In the genomic region with DNA sequence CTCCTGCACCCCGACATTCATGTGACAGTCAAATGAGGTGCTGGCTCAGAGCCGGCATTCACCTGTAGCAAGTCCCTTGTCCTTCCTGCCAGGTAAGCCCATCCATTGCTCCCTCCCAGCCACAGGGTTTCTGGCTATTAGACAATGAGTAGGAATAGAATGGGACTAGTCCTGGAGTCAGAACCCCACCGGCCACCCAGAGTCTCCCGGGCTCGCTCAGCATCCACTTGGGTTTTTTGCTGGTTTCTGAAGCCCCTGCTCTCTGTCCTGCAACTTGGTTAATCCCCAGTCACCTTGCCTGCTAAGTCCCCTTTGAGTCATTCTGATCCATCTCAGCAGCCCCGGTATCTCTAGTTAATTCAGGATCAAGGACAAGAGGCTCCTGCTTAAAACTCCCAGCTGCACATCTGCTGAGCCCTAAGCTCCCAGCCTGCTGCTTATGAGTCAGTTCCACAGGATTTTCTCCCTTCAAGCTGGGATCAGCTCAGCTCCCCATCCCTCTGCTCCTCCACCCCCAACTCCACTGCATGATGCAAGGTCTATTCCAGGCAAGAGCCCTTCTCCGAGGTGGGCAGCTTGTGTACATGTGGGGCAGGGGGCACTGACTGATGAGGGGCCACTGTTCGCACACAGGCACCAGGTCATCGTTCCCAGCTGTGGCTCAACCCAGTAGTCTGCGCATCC, we compare ENCODE assay signal across 11 cellular contexts. TPM values are rescaled to one million over a fixed set of nuclear protein-coding genes. Genes with fewer than 3 reads are reported as not detected.
DNase-seq lines count a peak whose midpoint lies in the region; ATAC-seq and TF ChIP-seq lines count a peak whose summit lies in the region.
"Had no signal": no experiment of that assay in that cellular context is flagged by ENCODE, and none has a peak within 500 bp of the region (broad histone marks: within the 10 kb centered on the region; RNA-seq: fewer than 3 reads in every experiment).

No MANE protein-coding gene starts in this region.

- H3K4me1 ChIP-seq in tibial artery: peaks cover 10 to 51% (median 48%) of the 10 kb centered on the region in 4 donors

- DNase-seq in HCEC 1CT: peak; percentile 96
- DNase-seq in amniotic epithelial cell (ENCODE audit: low read depth): peak; percentile 95
- no peak for DNase-seq in glutamatergic neuron
- no peak for DNase-seq in tibial artery
- no peak for DNase-seq in immature natural killer cell
- no peak for DNase-seq in omental fat pad (ENCODE audit: low spot score)
- DNase-seq in activated T-helper 2 cell treated with anti-CD3 and anti-CD28 coated beads, Interferon-gamma antibody, Interleukin-2, Interleukin-4, amounts not matched to agents 10 μg/mL and 5 μg/mL and 100 μg/mL, durations not matched to agents 14 hours and 24 hours and 36 hours (ENCODE audit: low spot score): no peak
- DNase-seq: midbrain; stimulated activated CD4-positive, alpha-beta T cell treated with anti-CD3 and anti-CD28 coated beads, Interleukin-4, amount 100 ng/mL, for 24 hours had no signal

- H3K4me3 ChIP-seq in tibial artery: no peak overlapping the region
- H3K4me3 ChIP-seq: GM12878 had no signal

- peaks cover 4% of the 10 kb centered on the region for H3K9me3 Mint-ChIP-seq in glutamatergic neuron (ENCODE audit: unreplicated experiment)
- no peaks in the 10 kb centered on the region for H3K9me3 Mint-ChIP-seq in immature natural killer cell
- H3K9me3 Mint-ChIP-seq in activated T-helper 2 cell treated with anti-CD3 and anti-CD28 coated beads, Interferon-gamma antibody, Interleukin-2, Interleukin-4, amounts not matched to agents 10 μg/mL and 5 μg/mL and 100 μg/mL, durations not matched to agents 14 hours and 24 hours and 36 hours: no peaks in the 10 kb centered on the region

- H3K27me3 Mint-ChIP-seq in glutamatergic neuron (ENCODE audit: unreplicated experiment): peaks cover 11% of the 10 kb centered on the region
- H3K27me3 Mint-ChIP-seq in immature natural killer cell (ENCODE audit: low read depth in 3 of 3): peaks cover 2 to 16% (median 11%) of the 10 kb centered on the region in 3 donors
- H3K27me3 Mint-ChIP-seq in activated T-helper 2 cell treated with anti-CD3 and anti-CD28 coated beads, Interferon-gamma antibody, Interleukin-2, Interleukin-4, amounts not matched to agents 10 μg/mL and 5 μg/mL and 100 μg/mL, durations not matched to agents 14 hours and 24 hours and 36 hours (ENCODE audit: low read depth): peaks cover 3% of the 10 kb centered on the region

- intact Hi-C loops in tibial artery (cut with DNase I; ENCODE audit: low total_unique reads): loop anchor here (5.0 kb wide), 1 partner anchor 83 kb away; no protein-coding TSS in a partner anchor
- intact Hi-C loops in activated T-helper 2 cell treated with anti-CD3 and anti-CD28 coated beads, Interferon-gamma antibody, Interleukin-2, Interleukin-4, amounts not matched to agents 10 μg/mL and 5 μg/mL and 100 μg/mL, durations not matched to agents 14 hours and 24 hours and 36 hours (cut with micrococcal nuclease): no loop called here

- H3K36me3 ChIP-seq in tibial artery: peaks cover 20 to 34% (median 33%) of the 10 kb centered on the region in 3 donors

- H3K27ac Mint-ChIP-seq in glutamatergic neuron (ENCODE audit: unreplicated experiment) (peak overlapping the region; percentile 31), immature natural killer cell (no peak overlapping the region)
- no peak overlapping the region for H3K27ac Mint-ChIP-seq in activated T-helper 2 cell treated with anti-CD3 and anti-CD28 coated beads, Interferon-gamma antibody, Interleukin-2, Interleukin-4, amounts not matched to agents 10 μg/mL and 5 μg/mL and 100 μg/mL, durations not matched to agents 14 hours and 24 hours and 36 hours

- ATAC-seq in HG03025 (IDR thresholded peaks at IDR 0.05; ENCODE audit: low FRiP score, unreplicated experiment) (no peak), omental fat pad (ENCODE audit: low FRiP score) (no peak)
- ATAC-seq: GM12878 had no signal

- no peaks in the 10 kb centered on the region for H3K27me3 ChIP-seq in tibial artery

- TF ChIP-seq CTCF in glutamatergic neuron (IDR thresholded peaks at IDR 0.05; ENCODE audit: partially characterized antibody, unreplicated experiment) (no peak), tibial artery (IDR thresholded peaks at IDR 0.05) (no peak), omental fat pad (IDR thresholded peaks at IDR 0.05) (no peak)

- H3K9me3 ChIP-seq in tibial artery: no peaks in the 10 kb centered on the region

- H3K36me3 Mint-ChIP-seq in glutamatergic neuron (ENCODE audit: unreplicated experiment) (peaks cover 3% of the 10 kb centered on the region), immature natural killer cell (no peaks in the 10 kb centered on the region)
- no peaks in the 10 kb centered on the region for H3K36me3 Mint-ChIP-seq in activated T-helper 2 cell treated with anti-CD3 and anti-CD28 coated beads, Interferon-gamma antibody, Interleukin-2, Interleukin-4, amounts not matched to agents 10 μg/mL and 5 μg/mL and 100 μg/mL, durations not matched to agents 14 hours and 24 hours and 36 hours (ENCODE audit: low read depth)

- H3K4me3 Mint-ChIP-seq in glutamatergic neuron (ENCODE audit: unreplicated experiment) (no peak overlapping the region), immature natural killer cell (no peak overlapping the region)
- no peak overlapping the region for H3K4me3 Mint-ChIP-seq in activated T-helper 2 cell treated with anti-CD3 and anti-CD28 coated beads, Interferon-gamma antibody, Interleukin-2, Interleukin-4, amounts not matched to agents 10 μg/mL and 5 μg/mL and 100 μg/mL, durations not matched to agents 14 hours and 24 hours and 36 hours (ENCODE audit: low read depth)

- H3K27ac ChIP-seq in tibial artery: peak overlapping the region; percentile 75 to 82

- H3K4me1 Mint-ChIP-seq in glutamatergic neuron (ENCODE audit: low read depth, unreplicated experiment): peaks cover 39% of the 10 kb centered on the region
- peaks cover 5 to 6% of the 10 kb centered on the region in 2 donors for H3K4me1 Mint-ChIP-seq in immature natural killer cell
- peaks cover 9% of the 10 kb centered on the region for H3K4me1 Mint-ChIP-seq in activated T-helper 2 cell treated with anti-CD3 and anti-CD28 coated beads, Interferon-gamma antibody, Interleukin-2, Interleukin-4, amounts not matched to agents 10 μg/mL and 5 μg/mL and 100 μg/mL, durations not matched to agents 14 hours and 24 hours and 36 hours (ENCODE audit: low read depth)

RNA-seq across cellular contexts. Expression of a gene that starts 19.9 kb away (rescaled TPM):
- total RNA-seq in glutamatergic neuron (ENCODE audit: unreplicated experiment) (50.0 TPM), omental fat pad (10 to 100 TPM in 3 of 4 donors, 1 to 10 TPM in 1; 7.9 to 17.1 (median 15.2) TPM)
- polyA plus RNA-seq in immature natural killer cell: 10 to 100 TPM; 38.1 to 42.3 (median 40.5) TPM
- total RNA-seq in activated T-helper 2 cell treated with anti-CD3 and anti-CD28 coated beads, Interferon-gamma antibody, Interleukin-2, Interleukin-4, amounts not matched to agents 10 μg/mL and 5 μg/mL and 100 μg/mL, durations not matched to agents 14 hours and 24 hours and 36 hours: 69.5 and 71.6 TPM in 2 replicates

Comparison
In these comparisons a context has a peak if more than half of its experiments do, and no peak if none do; other contexts are left out.
1. DNase-seq: peak in HCEC 1CT (single experiment) and amniotic epithelial cell (single experiment); none in glutamatergic neuron (single experiment), tibial artery (0 of 2), immature natural killer cell (0 of 3), omental fat pad (single experiment) and activated T-helper 2 cell treated with anti-CD3 and anti-CD28 coated beads, Interferon-gamma antibody, Interleukin-2, Interleukin-4, amounts not matched to agents 10 μg/mL and 5 μg/mL and 100 μg/mL, durations not matched to agents 14 hours and 24 hours and 36 hours (single experiment).